In genomic region chr16:7755347-7755746, GRCh38 we compare ENCODE assay signal across 22 cellular contexts.
"Had no signal": no experiment of that assay in that cellular context is flagged by ENCODE, and none has a peak within 500 bp of the region (broad histone marks: within the 10 kb centered on the region; RNA-seq: fewer than 3 reads in every experiment).

No MANE protein-coding gene starts in this region.

- H3K9me3 ChIP-seq: neutrophil, right atrium auricular region, sigmoid colon, testis, tibial nerve, upper lobe of right lung, vagina had no signal

- DNase-seq: effector CD4-positive, alpha-beta T cell; endodermal cell; erythroblast; foreskin melanocyte; head of caudate nucleus; hippocampal formation; left colon; mesendoderm; naive thymus-derived CD4-positive, alpha-beta T cell; nephron progenitor cell; sigmoid colon; stimulated activated CD4-positive, alpha-beta T cell treated with anti-CD3 and anti-CD28 coated beads, Interleukin-2, amount 100 ng/mL, for 24 hours; stimulated activated CD4-positive, alpha-beta T cell treated with anti-CD3 and anti-CD28 coated beads, Interleukin-4, amount 100 ng/mL, for 4 hours; stimulated activated naive B cell treated with anti-CD40 and anti-IgM and Interleukin-4, amounts not matched to agents 10 μg/mL and 1 μg/mL and 100 μg/mL, for 72 hours; stimulated activated naive CD8-positive, alpha-beta T cell treated with anti-CD3 and anti-CD28 coated beads, Interleukin-15, amount 100 ng/mL, for 72 hours; testis; upper lobe of right lung had no signal

- H3K4me1 ChIP-seq: right atrium auricular region, sigmoid colon, testis, tibial nerve, upper lobe of right lung, vagina had no signal

- H3K27me3 ChIP-seq: neutrophil, right atrium auricular region, sigmoid colon, testis, tibial nerve, upper lobe of right lung, vagina had no signal

- H3K27ac ChIP-seq: neutrophil, right atrium auricular region, sigmoid colon, skin epidermis, testis, tibial nerve, upper lobe of right lung, vagina had no signal

- H3K4me3 ChIP-seq: right atrium auricular region, sigmoid colon, skin epidermis, testis, tibial nerve, upper lobe of right lung, vagina had no signal

- H3K36me3 ChIP-seq: neutrophil, right atrium auricular region, sigmoid colon, tibial nerve, upper lobe of right lung, vagina had no signal
